8 cellular contexts compared by ENCODE assay signal in the genomic region with DNA sequence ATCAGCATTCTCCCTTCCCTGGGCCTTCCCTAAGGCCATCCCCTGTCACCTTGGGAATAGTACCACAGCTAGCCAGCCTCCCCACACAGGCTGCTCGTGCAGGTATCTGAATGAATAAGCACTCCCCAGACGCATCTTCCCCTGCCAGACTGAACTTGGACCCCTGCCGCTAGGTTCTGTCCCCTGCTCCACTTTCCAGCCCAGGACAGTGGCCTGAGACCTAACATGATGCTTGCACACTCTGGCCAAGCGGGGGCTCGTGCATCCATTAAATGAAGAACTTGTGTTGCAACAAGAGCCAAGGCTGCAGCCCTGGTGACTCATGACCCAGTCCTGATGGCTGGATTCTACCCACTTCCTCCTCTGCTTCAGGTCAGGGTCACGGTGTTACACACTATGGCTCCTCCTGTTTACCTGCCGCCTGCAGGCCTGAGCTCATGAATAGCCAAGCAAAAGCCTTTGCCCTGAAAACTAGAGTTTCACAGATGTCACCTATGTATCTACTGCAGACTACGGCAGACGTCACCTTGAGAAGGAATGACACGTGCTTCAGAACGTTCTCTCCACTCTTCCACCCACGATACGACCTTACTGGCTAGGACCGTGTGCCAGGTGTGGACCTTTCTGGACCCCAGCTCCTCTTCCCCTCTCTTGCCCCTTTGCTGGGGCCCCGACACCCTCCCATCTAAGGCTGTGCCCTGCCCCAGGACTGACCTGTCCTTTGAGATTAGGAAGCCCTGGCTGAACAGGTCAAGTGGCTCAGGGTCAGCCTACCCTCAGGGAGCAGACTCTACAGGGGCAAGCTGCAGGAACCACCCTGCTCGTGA. TPM values are rescaled to one million over a fixed set of nuclear protein-coding genes. Genes with fewer than 3 reads are reported as not detected.
DNase-seq lines count a peak whose midpoint lies in the region; ATAC-seq and TF ChIP-seq lines count a peak whose summit lies in the region.

No MANE protein-coding gene starts in this region.

- H3K36me3 Mint-ChIP-seq in Calu3 (ENCODE audit: insufficient read depth, unreplicated experiment), result peaks cover 10% of the 10 kb centered on the region
- H3K36me3 Mint-ChIP-seq in nephron (ENCODE audit: low read depth), result no peaks in the 10 kb centered on the region

- H3K4me1 ChIP-seq in suprapubic skin (peaks cover 29% of the 10 kb centered on the region), spleen (peaks cover 8 to 79% (median 22%) of the 10 kb centered on the region in 6 donors)

- no peak overlapping the region for H3K4me3 ChIP-seq in choroid plexus epithelial cell (ENCODE audit: low read depth, low read length)
- no peak overlapping the region for H3K4me3 ChIP-seq in suprapubic skin
- no peak overlapping the region for H3K4me3 ChIP-seq in spleen

- CTCF ChIA-PET in Calu3 (lab: Charles Lee), result interaction anchor here (0.9 to 1.0 kb wide), 2 partner anchors 25 to 30 kb away, joined by 3 to 6 read pairs; a partner anchor contains a TSS

- DNase-seq in Calu3, result peak; percentile 80
- DNase-seq in NAMALWA (ENCODE audit: low spot score), result peak; percentile 64
- DNase-seq in choroid plexus epithelial cell (ENCODE audit: low read depth), result peak; percentile 73
- DNase-seq in suprapubic skin (ENCODE audit: low spot score in 2 of 2), result no peak
- no peak for DNase-seq in NCI-H2029 (lab: John Stamatoyannopoulos, UW)
- DNase-seq in spleen, result no peak

- H3K4me1 Mint-ChIP-seq in Calu3 (ENCODE audit: low read depth, unreplicated experiment) (peaks cover 33% of the 10 kb centered on the region), nephron (peaks cover 35% of the 10 kb centered on the region)

- TF ChIP-seq CTCF in Calu3 (IDR thresholded peaks at IDR 0.05; ENCODE audit: unreplicated experiment) (peak; percentile 14), choroid plexus epithelial cell (conservative IDR thresholded peaks at IDR 0.05; ENCODE audit: low read depth, low read length) (no peak), nephron (IDR thresholded peaks at IDR 0.05; ENCODE audit: unreplicated experiment in 3 of 3) (no peak), suprapubic skin (IDR thresholded peaks at IDR 0.05) (no peak), spleen (IDR thresholded peaks at IDR 0.05 in 8 of 11, conservative IDR thresholded peaks at IDR 0.05 in 3 of 11) (no peak)

- H3K9me3 Mint-ChIP-seq in Calu3 (ENCODE audit: low read depth, unreplicated experiment) (no peaks in the 10 kb centered on the region), nephron (no peaks in the 10 kb centered on the region)

- H3K4me3 Mint-ChIP-seq in Calu3 (ENCODE audit: low read depth, unreplicated experiment), result peak overlapping the region; percentile 58
- H3K4me3 Mint-ChIP-seq in nephron, result no peak overlapping the region

- TF ChIP-seq POLR2A in suprapubic skin (IDR thresholded peaks at IDR 0.05) (no peak), spleen (IDR thresholded peaks at IDR 0.05) (no peak)

- WGBS in suprapubic skin, result 72% methylated on average over 16 of the region's 16 CpGs
- 43 to 57% (median 52%) methylated on average over 15 to 16 of the region's 16 CpGs for WGBS in spleen, 5 donors

- no TSS peak for BruUV-seq in Calu3 (replicated peaks; lab: Mats Ljungman, UMichigan)

- no peaks in the 10 kb centered on the region for H3K27me3 ChIP-seq in suprapubic skin
- no peaks in the 10 kb centered on the region for H3K27me3 ChIP-seq in spleen (replicated peaks in 1 of 7)

- intact Hi-C loops in Calu3 (cut with micrococcal nuclease; ENCODE audit: unreplicated experiment), result no loop called here
- intact Hi-C loops in spleen (cut with DNase I; ENCODE audit: low total_unique reads), result no loop called here

- no peak overlapping the region for H3K27ac ChIP-seq in suprapubic skin
- peak overlapping the region in 1 of 8 donors; percentile 15 for H3K27ac ChIP-seq in spleen

- no peaks in the 10 kb centered on the region for H3K9me3 ChIP-seq in suprapubic skin
- H3K9me3 ChIP-seq in spleen, result no peaks in the 10 kb centered on the region

- TF ChIP-seq EP300 in suprapubic skin (IDR thresholded peaks at IDR 0.05), result no peak

- H3K27me3 Mint-ChIP-seq in Calu3 (ENCODE audit: unreplicated experiment) (no peaks in the 10 kb centered on the region), nephron (ENCODE audit: low read depth) (no peaks in the 10 kb centered on the region)

- peak; percentile 66 for ATAC-seq in GM21529 (IDR thresholded peaks at IDR 0.05; ENCODE audit: unreplicated experiment)

- no peaks in the 10 kb centered on the region for H3K36me3 ChIP-seq in suprapubic skin
- H3K36me3 ChIP-seq in spleen, result no peaks in the 10 kb centered on the region

- peak overlapping the region; percentile 85 for H3K27ac Mint-ChIP-seq in Calu3 (ENCODE audit: unreplicated experiment)
- peak overlapping the region in 2 of 3 experiments; percentile 8 to 20 for H3K27ac Mint-ChIP-seq in nephron

RNA-seq across cellular contexts. Expression of a gene that starts 6.5 kb away (rescaled TPM):
- 20.7 and 21.6 TPM in 2 replicates for total RNA-seq in Calu3 (2022)
- 10 to 100 TPM; 11.6 to 18.6 (median 16.5) TPM for total RNA-seq in suprapubic skin
- 10 to 100 TPM; 17.0 to 29.6 (median 21.6) TPM for total RNA-seq in spleen
- 10 to 100 TPM; 17.7 to 25.4 (median 25.1) TPM for polyA plus RNA-seq in spleen

RNA-seq across cellular contexts. Expression of a gene that starts 24.7 kb away (rescaled TPM):
- total RNA-seq in Calu3 (2022), result 80.5 and 88.9 TPM in 2 replicates
- 10 to 100 TPM; 49.8 to 78.3 (median 59.9) TPM for total RNA-seq in suprapubic skin
- total RNA-seq in spleen, result 10 to 100 TPM; 58.3 to 87.9 (median 72.6) TPM
- 10 to 100 TPM in 2 of 3 donors, 1 to 10 TPM in 1; 9.5 to 11.3 (median 10.1) TPM for polyA plus RNA-seq in spleen

Comparison
In these comparisons a context has a peak if more than half of its experiments do, and no peak if none do; other contexts are left out.
1. DNase-seq: peak in Calu3 (single experiment), NAMALWA (single experiment) and choroid plexus epithelial cell (single experiment); none in suprapubic skin (0 of 2), NCI-H2029 (single experiment) and spleen (single experiment).